8 cellular contexts compared by ENCODE assay signal in genomic region chr18:21243041-21243431, GRCh38. TPM values are rescaled to one million over a fixed set of nuclear protein-coding genes. Genes with fewer than 3 reads are reported as not detected.
DNase-seq lines count a peak whose midpoint lies in the region; ATAC-seq and TF ChIP-seq lines count a peak whose summit lies in the region.

No MANE protein-coding gene starts in this region.

- in situ Hi-C loops in KBM-7 (cut with MboI; ENCODE audit: low pct_unique_long_range_greater_than_20kb, low sequenced_read_pairs) = no loop called here

- peak overlapping the region; percentile 8 for H3K27ac ChIP-seq in neural cell (ENCODE audit: low read length)

- H3K9me2 ChIP-seq in neural cell (ENCODE audit: insufficient read depth, low read length) = no peaks in the 10 kb centered on the region

- peak overlapping the region; percentile 84 for H3K4me2 ChIP-seq in neural cell (ENCODE audit: low read length)

- no peak overlapping the region for H2AFZ ChIP-seq in neural cell (ENCODE audit: low read depth, low read length)

- H3K9me3 ChIP-seq in BE2C (no peaks in the 10 kb centered on the region), neural cell (ENCODE audit: low read length) (no peaks in the 10 kb centered on the region)

- H4K20me1 ChIP-seq in neural cell (ENCODE audit: insufficient read depth) = no peaks in the 10 kb centered on the region

- H3K4me3 ChIP-seq in BE2C (ENCODE audit: low read depth, low read length) = no peak overlapping the region
- H3K4me3 ChIP-seq in epithelial cell of proximal tubule (ENCODE audit: low read depth, low read length) = peak overlapping the region; percentile 69
- peak overlapping the region; percentile 98 for H3K4me3 ChIP-seq in neural cell (ENCODE audit: low read length)

- H3K79me2 ChIP-seq in neural cell (replicated peaks; ENCODE audit: insufficient read depth, low read length) = peaks cover 35% of the 10 kb centered on the region

- H3K4me1 ChIP-seq in BE2C = no peaks in the 10 kb centered on the region

- peak; percentile 4 for DNase-seq in BE2C
- peak; percentile 5 for DNase-seq in KBM-7
- no peak for DNase-seq in epithelial cell of proximal tubule (ENCODE audit: low read depth)
- DNase-seq in NCI-H1694 (lab: John Stamatoyannopoulos, UW) = no peak
- no peak for DNase-seq in NCI-H446 (lab: John Stamatoyannopoulos, UW)
- DNase-seq in central memory CD4-positive, alpha-beta T cell = no peak

- peak overlapping the region; percentile 74 for H3K9ac ChIP-seq in neural cell (ENCODE audit: low read length)

- no peaks in the 10 kb centered on the region for H3F3A ChIP-seq in neural cell (ENCODE audit: insufficient read depth, low read length, poor library complexity, severe bottlenecking)

- no peak for TF ChIP-seq RAD21 in neural cell (conservative IDR thresholded peaks at IDR 0.05)

- TF ChIP-seq EP300 in neural cell (conservative IDR thresholded peaks at IDR 0.05; ENCODE audit: poor library complexity, severe bottlenecking) = no peak

- H3K36me3 ChIP-seq in BE2C (no peaks in the 10 kb centered on the region), neural cell (ENCODE audit: insufficient read depth, low read length) (no peaks in the 10 kb centered on the region)

- no peak for ATAC-seq in HG02973 (IDR thresholded peaks at IDR 0.05; ENCODE audit: unreplicated experiment)

- TF ChIP-seq CTCF in BE2C (IDR thresholded peaks at IDR 0.05; ENCODE audit: low read depth, low read length) (no peak), epithelial cell of proximal tubule (conservative IDR thresholded peaks at IDR 0.05; ENCODE audit: low read depth, low read length) (no peak), neural cell (IDR thresholded peaks at IDR 0.05; ENCODE audit: poor library complexity, severe bottlenecking) (no peak)

- H3K27me3 ChIP-seq in BE2C = peaks cover 24% of the 10 kb centered on the region
- peaks cover 3% of the 10 kb centered on the region for H3K27me3 ChIP-seq in neural cell (ENCODE audit: insufficient read depth, low read depth, low read length)

TF ChIP-seq in neural cell, 6 proteins besides CTCF, POLR2A, EP300 and RAD21:
- TF ChIP-seq MXI1 (conservative IDR thresholded peaks at IDR 0.05; ENCODE audit: poor library complexity, severe bottlenecking) = peak; percentile 58
- no peak for TF ChIP-seq POLR2AphosphoS5 (IDR thresholded peaks at IDR 0.05)

RNA-seq across cellular contexts. Expression of gene GREB1L, which starts 1.0 kb away (rescaled TPM):
- 0.83 TPM for polyA plus RNA-seq in BE2C (2012; ENCODE audit: insufficient read depth, insufficient read length, low read depth)
- 5.1 and 6.2 TPM in 2 replicates for total RNA-seq in epithelial cell of proximal tubule
- 23.3 and 24.2 TPM in 2 replicates for polyA plus RNA-seq in neural cell
- 74.3 and 96.9 TPM in 2 replicates for polyA minus RNA-seq in neural cell

Comparison
In these comparisons a context has a peak if more than half of its experiments do, and no peak if none do; other contexts are left out.
1. DNase-seq: peak in BE2C (single experiment) and KBM-7 (single experiment); none in epithelial cell of proximal tubule (single experiment), NCI-H1694 (single experiment), NCI-H446 (0 of 2) and central memory CD4-positive, alpha-beta T cell (single experiment).